ENCODE assay signal across 8 cellular contexts in the genomic region with DNA sequence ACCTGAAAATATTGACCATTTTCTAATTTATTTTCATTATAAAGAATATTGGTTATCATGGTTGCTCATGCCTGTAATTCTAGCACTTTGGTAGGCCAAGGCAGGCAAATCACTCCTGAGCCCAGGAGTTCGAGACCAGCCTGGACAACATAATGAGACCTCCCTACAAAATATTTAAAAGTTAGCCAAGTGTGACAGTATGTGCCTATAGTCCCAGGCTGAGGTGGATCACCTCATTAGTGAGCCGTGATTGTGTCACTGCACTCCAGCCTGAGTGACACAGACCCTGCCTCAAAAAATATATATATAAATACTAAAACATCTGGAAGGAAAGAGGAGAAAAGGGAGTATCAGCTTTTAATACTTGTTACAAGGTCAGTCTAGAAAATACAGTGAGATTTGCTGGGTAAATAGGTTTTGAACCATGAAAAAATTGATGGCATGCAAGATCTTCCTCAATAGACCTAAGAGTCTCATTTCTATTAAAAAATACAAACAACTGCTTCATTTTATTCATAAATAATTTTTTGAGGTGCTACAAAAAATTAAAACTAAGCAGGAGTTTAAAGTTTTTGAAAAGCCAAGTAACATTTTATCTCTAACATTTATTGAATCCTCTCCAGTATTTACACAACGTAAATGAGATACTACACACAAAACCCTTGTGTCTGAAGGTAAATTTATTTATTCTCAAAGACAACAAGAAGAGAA. TPM values are rescaled to one million over a fixed set of nuclear protein-coding genes. Genes with fewer than 3 reads are reported as not detected.
DNase-seq lines count a peak whose midpoint lies in the region; ATAC-seq and TF ChIP-seq lines count a peak whose summit lies in the region.

No MANE protein-coding gene starts in this region.

- H3K4me3 ChIP-seq in vagina = no peak overlapping the region

- H3K27me3 ChIP-seq in vagina = no peaks in the 10 kb centered on the region

- TF ChIP-seq POLR2A in vagina (IDR thresholded peaks at IDR 0.05) = no peak

- H3K4me1 ChIP-seq in vagina = peaks cover 78% of the 10 kb centered on the region

- ATAC-seq in activated naive CD4-positive, alpha-beta T cell treated with anti-CD3 and anti-CD28 coated beads, Interleukin-2, amount 50 U/mL, for 72 hours = no peak
- no peak for ATAC-seq in left lobe of liver

- no peaks in the 10 kb centered on the region for H3K9me3 Mint-ChIP-seq in activated naive CD4-positive, alpha-beta T cell treated with anti-CD3 and anti-CD28 coated beads, Interleukin-2, amount 50 U/mL, for 72 hours

- H3K36me3 Mint-ChIP-seq in activated naive CD4-positive, alpha-beta T cell treated with anti-CD3 and anti-CD28 coated beads, Interleukin-2, amount 50 U/mL, for 72 hours = peaks cover 33 to 44% of the 10 kb centered on the region in 2 donors

- H3K36me3 ChIP-seq in vagina = peaks cover 0 to 7% of the 10 kb centered on the region in 2 donors

- peak overlapping the region; percentile 96 to 100 for H3K27ac Mint-ChIP-seq in activated naive CD4-positive, alpha-beta T cell treated with anti-CD3 and anti-CD28 coated beads, Interleukin-2, amount 50 U/mL, for 72 hours

- peak; percentile 49 for DNase-seq in stimulated activated CD4-positive, alpha-beta T cell treated with anti-CD3 and anti-CD28 coated beads, Interleukin-15, amount 100 ng/mL, for 24 hours
- no peak for DNase-seq in stimulated activated CD4-positive, alpha-beta T cell treated with anti-CD3 and anti-CD28 coated beads, Interleukin-4, amount 100 ng/mL, for 1 hour
- DNase-seq in activated naive CD4-positive, alpha-beta T cell treated with anti-CD3 and anti-CD28 coated beads, Interleukin-2, amount 50 U/mL, for 72 hours (ENCODE audit: low spot score in 2 of 2) = no peak
- DNase-seq in left lobe of liver (ENCODE audit: low spot score) (peak; percentile 39), vagina (ENCODE audit: extremely low spot score in 2 of 2) (no peak), AML-193 (lab: John Stamatoyannopoulos, UW) (no peak), hypothalamus (lab: John Stamatoyannopoulos, UW) (no peak), foreskin melanocyte (no peak)

- intact Hi-C loops in vagina (cut with DNase I) = loop anchor here (5.0 kb wide), 1 partner anchor 93 kb away; no protein-coding TSS in a partner anchor

- no peak for TF ChIP-seq CTCF in vagina (IDR thresholded peaks at IDR 0.05)

- H3K27ac ChIP-seq in vagina = peak overlapping the region; percentile 99

- H3K9me3 ChIP-seq in vagina = no peaks in the 10 kb centered on the region

RNA-seq across cellular contexts. Expression of a gene that starts 47.7 kb away (rescaled TPM):
- 10 to 100 TPM; 13.8 to 27.6 TPM for total RNA-seq in activated naive CD4-positive, alpha-beta T cell treated with anti-CD3 and anti-CD28 coated beads, Interleukin-2, amount 50 U/mL, for 72 hours
- total RNA-seq in left lobe of liver (6.2 TPM), vagina (16.2 TPM)

RNA-seq across cellular contexts. Expression of a gene that starts 47.9 kb away (rescaled TPM):
- total RNA-seq in activated naive CD4-positive, alpha-beta T cell treated with anti-CD3 and anti-CD28 coated beads, Interleukin-2, amount 50 U/mL, for 72 hours = 10 to 100 TPM; 66.9 to 71.5 TPM
- total RNA-seq in left lobe of liver = 16.4 TPM
- total RNA-seq in vagina = 96.7 TPM

Comparison
In these comparisons a context has a peak if more than half of its experiments do, and no peak if none do; other contexts are left out.
1. DNase-seq: peak in stimulated activated CD4-positive, alpha-beta T cell treated with anti-CD3 and anti-CD28 coated beads, Interleukin-15, amount 100 ng/mL, for 24 hours (single experiment) and left lobe of liver (single experiment); none in stimulated activated CD4-positive, alpha-beta T cell treated with anti-CD3 and anti-CD28 coated beads, Interleukin-4, amount 100 ng/mL, for 1 hour (single experiment), activated naive CD4-positive, alpha-beta T cell treated with anti-CD3 and anti-CD28 coated beads, Interleukin-2, amount 50 U/mL, for 72 hours (0 of 2), vagina (0 of 2), AML-193 (0 of 2), hypothalamus (0 of 51) and foreskin melanocyte (single experiment).